24 cellular contexts compared by ENCODE assay signal in the genomic region with DNA sequence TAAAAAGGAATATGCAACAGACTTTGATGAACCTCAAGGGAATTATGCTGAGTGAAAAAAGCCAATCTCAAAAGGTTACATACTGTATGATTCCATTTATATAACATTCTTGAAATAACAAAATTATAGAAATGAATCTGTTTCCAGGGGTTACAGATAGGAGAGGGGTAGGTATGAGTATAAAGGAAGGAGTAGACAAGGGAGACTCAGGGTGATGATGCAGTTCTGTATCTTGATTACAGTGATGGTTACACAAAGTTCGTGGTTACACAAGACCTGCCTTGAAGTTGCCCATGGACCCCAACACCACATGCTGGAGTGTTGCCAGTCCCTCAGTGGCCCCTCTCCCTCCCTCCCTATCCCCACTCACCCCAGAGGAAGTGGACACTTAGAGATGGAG.
"Had no signal": no experiment of that assay in that cellular context is flagged by ENCODE, and none has a peak within 500 bp of the region (broad histone marks: within the 10 kb centered on the region; RNA-seq: fewer than 3 reads in every experiment).

No MANE protein-coding gene starts in this region.

- H3K4me1 Mint-ChIP-seq: mesothelial cell of epicardium, naive B cell, natural killer cell, nephron progenitor cell, neural progenitor cell had no signal

- H3K4me3 Mint-ChIP-seq: mesothelial cell of epicardium, naive B cell, natural killer cell, nephron progenitor cell, neural progenitor cell, type B pancreatic cell had no signal

- H3K36me3 ChIP-seq: left ventricle myocardium inferior, neutrophil, right lobe of liver, tibial nerve, uterus had no signal

- H3K27me3 ChIP-seq: neural progenitor cell, neutrophil, tibial nerve, uterus had no signal

- H3K27me3 Mint-ChIP-seq: naive B cell, type B pancreatic cell had no signal

- ATAC-seq: psoas muscle, right lobe of liver had no signal

- H3K9me3 Mint-ChIP-seq: natural killer cell, type B pancreatic cell had no signal

- H3K36me3 Mint-ChIP-seq: naive B cell, natural killer cell, type B pancreatic cell had no signal

- H3K27ac ChIP-seq: left ventricle myocardium inferior, neural progenitor cell, neutrophil, parathyroid adenoma, psoas muscle, right lobe of liver, tibial nerve, uterus had no signal

- H3K27ac Mint-ChIP-seq: mesothelial cell of epicardium, naive B cell, natural killer cell, nephron progenitor cell, neural progenitor cell, type B pancreatic cell had no signal

- DNase-seq: hypothalamus; islet precursor cell; left ventricle myocardium inferior; mesendoderm; naive B cell; natural killer cell; nephron progenitor cell; occipital lobe; psoas muscle; right lobe of liver; stimulated activated CD4-positive, alpha-beta T cell treated with anti-CD3 and anti-CD28 coated beads, Interleukin-1b, Interleukin-23, amount 100 ng/mL, for 48 hours; stimulated activated CD4-positive, alpha-beta T cell treated with anti-CD3 and anti-CD28 coated beads, Interleukin-2, amount 100 ng/mL, for 48 hours; stimulated activated CD4-positive, alpha-beta T cell treated with anti-CD3 and anti-CD28 coated beads, Interleukin-4, amount 100 ng/mL, for 4 hours; stimulated activated CD8-positive, alpha-beta memory T cell treated with anti-CD3 and anti-CD28 coated beads, Interleukin-4, amount 100 ng/mL, for 48 hours; stimulated activated naive CD4-positive, alpha-beta T cell treated with Interleukin-2 at 50 U/mL for 16 hours; uterus had no signal

- H3K4me1 ChIP-seq: left ventricle myocardium inferior, neural progenitor cell, parathyroid adenoma, psoas muscle, right lobe of liver, tibial nerve, uterus had no signal

- H3K9me3 ChIP-seq: neutrophil, right lobe of liver, uterus had no signal

- H3K4me3 ChIP-seq: left ventricle myocardium inferior, lung, neural progenitor cell, psoas muscle, right lobe of liver, smooth muscle cell, tibial nerve, uterus had no signal
